24 cellular contexts compared by ENCODE assay signal in the genomic region with DNA sequence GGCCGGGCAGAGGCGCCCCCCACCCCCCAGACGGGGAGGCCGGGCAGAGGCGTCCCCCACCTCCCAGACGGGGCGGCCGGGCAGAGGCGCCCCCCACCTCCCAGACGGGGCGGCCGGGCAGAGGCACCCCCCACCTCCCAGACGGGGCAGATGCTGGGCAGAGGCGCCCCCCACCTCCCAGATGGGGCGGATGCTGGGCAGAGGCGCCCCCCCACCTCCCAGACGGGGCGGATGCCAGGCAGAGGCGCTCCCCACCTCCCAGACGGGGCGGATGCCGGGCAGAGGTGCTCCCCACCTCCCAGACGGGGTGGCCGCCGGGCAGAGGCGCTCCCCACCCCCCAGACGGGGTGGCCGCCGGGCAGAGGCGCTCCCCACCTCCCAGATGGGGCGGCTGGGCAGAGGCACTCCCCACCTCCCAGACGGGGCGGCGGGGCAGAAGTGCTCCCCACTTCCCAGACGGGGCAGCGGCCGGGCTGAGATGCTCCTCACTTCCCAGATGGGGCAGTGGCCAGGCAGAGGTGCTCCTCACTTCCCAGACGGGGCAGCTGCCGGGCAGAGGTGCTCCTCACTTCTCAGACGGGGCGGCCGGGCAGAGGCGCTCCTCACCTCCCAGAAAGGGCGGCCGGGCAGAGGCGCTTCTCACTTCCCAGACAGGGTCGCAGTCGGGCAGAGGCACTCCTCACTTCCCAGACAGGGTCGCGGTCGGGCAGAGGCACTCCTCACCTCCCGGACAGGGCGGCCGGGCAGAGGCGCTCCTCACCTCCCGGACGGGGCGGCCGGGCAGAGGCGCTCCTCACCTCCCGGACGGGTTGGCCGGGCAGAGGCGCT. TPM values are rescaled to one million over a fixed set of nuclear protein-coding genes. Genes with fewer than 3 reads are reported as not detected.
A peak's percentile ranks its signal among the peaks of the same experiment; 100 is the strongest.
DNase-seq lines count a peak whose midpoint lies in the region; ATAC-seq, FAIRE-seq and TF ChIP-seq lines count a peak whose summit lies in the region.
"Had no signal": no experiment of that assay in that cellular context is flagged by ENCODE, and none has a peak within 500 bp of the region (broad histone marks: within the 10 kb centered on the region; RNA-seq: fewer than 3 reads in every experiment).

No MANE protein-coding gene starts in this region.

- no peak for FAIRE-seq in HepG2 (lab: Jason Lieb, UNC)
- FAIRE-seq: A549, G401.6, GM12892, GM19239, H1 had no signal

- ATAC-seq in right cardiac atrium (no peak), DND-41 (ENCODE audit: insufficient read depth, low read depth) (no peak), HepG2 (no peak)
- ATAC-seq: A549, HCT116 had no signal

- H3K27me3 ChIP-seq in right cardiac atrium (ENCODE audit: control insufficient read depth, insufficient read depth), result no peaks in the 10 kb centered on the region
- H3K27me3 ChIP-seq in right atrium auricular region, result no peaks in the 10 kb centered on the region
- H3K27me3 ChIP-seq in DND-41 (ENCODE audit: insufficient read depth, low read length, poor library complexity), result no peaks in the 10 kb centered on the region
- H3K27me3 ChIP-seq in neutrophil, result no peaks in the 10 kb centered on the region
- H3K27me3 ChIP-seq in HepG2 (ENCODE audit: control insufficient read depth in 1 of 2, insufficient read depth in 2 of 2, low read length in 2 of 2), result no peaks in the 10 kb centered on the region

- no peak overlapping the region for H3K27ac ChIP-seq in right cardiac atrium (ENCODE audit: low read length)
- no peak overlapping the region for H3K27ac ChIP-seq in right atrium auricular region
- no peak overlapping the region for H3K27ac ChIP-seq in DND-41 (ENCODE audit: low read length)
- peak overlapping the region; percentile 49 for H3K27ac ChIP-seq in neutrophil
- H3K27ac ChIP-seq in HepG2 (ENCODE audit: extremely low read length, insufficient read depth, low read length), result no peak overlapping the region
- H3K27ac ChIP-seq: A549, GM23248 had no signal

- no peak overlapping the region for H3K9ac ChIP-seq in DND-41 (ENCODE audit: low read depth, low read length)
- no peak overlapping the region for H3K9ac ChIP-seq in HepG2 (ENCODE audit: insufficient read depth, low read depth, low read length)
- H3K9ac ChIP-seq: GM23248 had no signal

- TF ChIP-seq EP300 in HepG2 (IDR thresholded peaks at IDR 0.05; ENCODE audit: low read depth in 2 of 2, low read length in 2 of 2) (no peak), HepG2 (CRISPR knock-in tag; IDR thresholded peaks at IDR 0.05; ENCODE audit: borderline replicate concordance) (no peak)

- H3K4me1 ChIP-seq in right cardiac atrium (ENCODE audit: control insufficient read depth, insufficient read depth, low read length), result no peaks in the 10 kb centered on the region
- H3K4me1 ChIP-seq in right atrium auricular region, result peaks cover 0 to 9% of the 10 kb centered on the region in 2 donors
- no peaks in the 10 kb centered on the region for H3K4me1 ChIP-seq in DND-41 (ENCODE audit: insufficient read depth, low read length)
- H3K4me1 ChIP-seq in neutrophil (ENCODE audit: control insufficient read depth in 1 of 2, insufficient read depth in 1 of 2, low read depth in 1 of 2, low read length in 1 of 2), result peaks cover 19 to 24% of the 10 kb centered on the region in 2 experiments
- peaks cover 48% of the 10 kb centered on the region for H3K4me1 ChIP-seq in HepG2 (ENCODE audit: insufficient read depth, low read length)
- H3K4me1 ChIP-seq: A549 had no signal

- H3K79me2 ChIP-seq in DND-41 (ENCODE audit: insufficient read depth, low read length) (no peaks in the 10 kb centered on the region), HepG2 (ENCODE audit: insufficient read depth, low read length) (no peaks in the 10 kb centered on the region)

- TF ChIP-seq RAD21 in HepG2 (CRISPR knock-in tag; IDR thresholded peaks at IDR 0.05), result no peak

- no TSS peak for BruUV-seq in HepG2 (replicated peaks; lab: Mats Ljungman, UMichigan)

- CTCF ChIA-PET in HepG2 (lab: Yijun Ruan, JAX; ENCODE audit: low intra/inter-chr PET ratio, low total read pairs), result no interaction called here

- intact Hi-C loops in right cardiac atrium (cut with DNase I), result no loop called here
- intact Hi-C loops in HepG2 (cut with micrococcal nuclease; ENCODE audit: unreplicated experiment), result no loop called here

- no peaks in the 10 kb centered on the region for H4K20me1 ChIP-seq in DND-41 (ENCODE audit: insufficient read depth, low read length)
- no peaks in the 10 kb centered on the region for H4K20me1 ChIP-seq in HepG2 (ENCODE audit: insufficient read depth, low read length)

- H3K4me2 ChIP-seq in DND-41 (ENCODE audit: insufficient read depth, low read length) (no peak overlapping the region), HepG2 (ENCODE audit: low read depth, low read length) (no peak overlapping the region)
- H3K4me2 ChIP-seq: A549 had no signal

- no peak overlapping the region for H3K4me3 ChIP-seq in right cardiac atrium (ENCODE audit: low read length)
- no peak overlapping the region for H3K4me3 ChIP-seq in right atrium auricular region
- H3K4me3 ChIP-seq in DND-41 (ENCODE audit: low read depth in 1 of 2, low read length in 2 of 2), result no peak overlapping the region
- no peak overlapping the region for H3K4me3 ChIP-seq in neutrophil (ENCODE audit: low read depth in 1 of 2, low read length in 1 of 2)
- no peak overlapping the region for H3K4me3 ChIP-seq in HepG2 (replicated peaks in 1 of 3; ENCODE audit: insufficient read depth in 1 of 3, low read depth in 2 of 3, low read length in 3 of 3)
- H3K4me3 ChIP-seq: A549, GM23248 had no signal

- WGBS in right cardiac atrium, result 95% methylated on average over 64 of the region's 64 CpGs
- 98% methylated on average over 10 of the region's 64 CpGs for WGBS in HepG2 (ENCODE audit: low lambda C conversion rate)

- DNase-seq in right cardiac atrium (peak in 2 of 3 donors; percentile 52 to 59), right atrium auricular region (ENCODE audit: low spot score) (no peak), DND-41 (peak; percentile 4), HCEC 1CT (no peak), HepG2 (ENCODE audit: low spot score) (no peak), T1000 (lab: John Stamatoyannopoulos, UW) (no peak)
- DNase-seq: 8988T; ACHN; AML-193; C1 segment of cervical spinal cord; Calu3; CD4-positive, alpha-beta memory T cell; COR-L47; DMS53; DMS79 treated with DMSO at 0.1 percent for 48 hours; GM23248; H7 had no signal

- H2AFZ ChIP-seq in DND-41 (ENCODE audit: low read depth, low read length) (no peak overlapping the region), HepG2 (ENCODE audit: low read length) (no peak overlapping the region)
- H2AFZ ChIP-seq: GM23248 had no signal

- H3K9me3 ChIP-seq in right cardiac atrium (ENCODE audit: control insufficient read depth, low read length) (no peaks in the 10 kb centered on the region), right atrium auricular region (no peaks in the 10 kb centered on the region), DND-41 (ENCODE audit: insufficient read depth, low read length, severe bottlenecking) (peaks cover 3% of the 10 kb centered on the region), neutrophil (no peaks in the 10 kb centered on the region), HepG2 (ENCODE audit: low read length) (no peaks in the 10 kb centered on the region)

- H3K36me3 ChIP-seq in right atrium auricular region (no peaks in the 10 kb centered on the region), DND-41 (ENCODE audit: insufficient read depth, low read length) (no peaks in the 10 kb centered on the region), neutrophil (peaks cover 14% of the 10 kb centered on the region), HepG2 (replicated peaks in 1 of 2; ENCODE audit: control insufficient read depth in 1 of 2, insufficient read depth in 2 of 2, low read length in 2 of 2) (no peaks in the 10 kb centered on the region)

- in situ Hi-C loops in HepG2 (cut with HindIII; ENCODE audit: extremely low pct_ligation_motif_present, low pct_unique_long_range_greater_than_20kb), result no loop called here

- no peak for TF ChIP-seq POLR2A in HepG2 (IDR thresholded peaks at IDR 0.05; ENCODE audit: insufficient read depth in 1 of 2, low read depth in 2 of 2, low read length in 2 of 2)

- POLR2A ChIA-PET in HepG2 (lab: Yijun Ruan, JAX), result no interaction called here

- TF ChIP-seq CTCF in right atrium auricular region (IDR thresholded peaks at IDR 0.05) (no peak), DND-41 (IDR thresholded peaks at IDR 0.05; ENCODE audit: borderline replicate concordance, extremely low read depth, low read length, poor library complexity, severe bottlenecking) (no peak), neutrophil (IDR thresholded peaks at IDR 0.05) (no peak), HepG2 (CRISPR knock-in tag; IDR thresholded peaks at IDR 0.05) (no peak)

TF ChIP-seq in HepG2, 621 proteins besides CTCF, POLR2A, EP300 and RAD21 (continues in another document):
- TF ChIP-seq ZBTB3 (CRISPR knock-in tag; IDR thresholded peaks at IDR 0.05; ENCODE audit: borderline replicate concordance, low read depth) (no peak), ZNF776 (CRISPR knock-in tag; IDR thresholded peaks at IDR 0.05) (no peak), FOXM1 (CRISPR knock-in tag; IDR thresholded peaks at IDR 0.05) (no peak)

RNA-seq across cellular contexts. Expression of a gene that starts 53.6 kb away (rescaled TPM):
- total RNA-seq in right cardiac atrium (10 to 100 TPM; 14.8 to 30.4 (median 19.1) TPM), right atrium auricular region (10 to 100 TPM; 12.3 to 15.0 TPM), HepG2 (2016; rRNA removed; fragmentation: Illumina TruSeq; extraction: Trizol) (0.03 and 0.07 TPM in 2 replicates)
- polyA plus RNA-seq in right cardiac atrium (5.3 TPM), HepG2 (2011; rRNA removed) (0.03 and 0.07 TPM in 2 replicates)
- total RNA-seq in HepG2 (2016; cell fraction: cytosol; rRNA removed; fragmentation: Illumina TruSeq; extraction: Trizol; ENCODE audit: low read depth), result not detected in 2 replicates
- 0.06 TPM in 1 of 2 replicates, not detected in the other for total RNA-seq in HepG2 (2016; cell fraction: insoluble cytoplasmic fraction; rRNA removed; fragmentation: Illumina TruSeq; extraction: Trizol)
- not detected in 2 replicates for total RNA-seq in HepG2 (2016; cell fraction: membrane; rRNA removed; fragmentation: Illumina TruSeq; extraction: Trizol)
- 0.56 TPM in 1 of 2 replicates, not detected in the other for total RNA-seq in HepG2 (2016; cell fraction: nucleus; rRNA removed; fragmentation: Illumina TruSeq; extraction: Trizol)
- 0.03 and 0.06 TPM in 2 replicates for polyA plus RNA-seq in HepG2 (2011; cell fraction: cytosol; rRNA removed)
- 0.21 and 0.45 TPM in 2 replicates for polyA plus RNA-seq in HepG2 (2011; cell fraction: nucleus; rRNA removed)
- 1.4 and 2.0 TPM in 2 replicates for polyA plus RNA-seq in HepG2 (2012)
- polyA plus RNA-seq in HepG2 (2016; cell fraction: cytosol; fragmentation: Illumina TruSeq; extraction: Trizol; ENCODE audit: low read depth), result not detected in 2 replicates
- not detected in 2 replicates for polyA plus RNA-seq in HepG2 (2016; cell fraction: insoluble cytoplasmic fraction; fragmentation: Illumina TruSeq; extraction: Trizol; ENCODE audit: low read depth)
- polyA plus RNA-seq in HepG2 (2016; cell fraction: membrane; fragmentation: Illumina TruSeq; extraction: Trizol; ENCODE audit: low read depth), result not detected in 2 replicates
- polyA plus RNA-seq in HepG2 (2016; cell fraction: nucleus; fragmentation: Illumina TruSeq; extraction: Trizol; ENCODE audit: insufficient read depth, low read depth), result 0.21 TPM in 1 of 2 replicates, not detected in the other
- polyA minus RNA-seq in HepG2 (2011; rRNA and poly(A)+ RNA removed; ENCODE audit: low replicate concordance), result 0.40 TPM in 1 of 2 replicates, not detected in the other
- polyA minus RNA-seq in HepG2 (2011; cell fraction: cytosol; rRNA and poly(A)+ RNA removed), result not detected in 2 replicates
- polyA minus RNA-seq in HepG2 (2011; cell fraction: nucleus; rRNA and poly(A)+ RNA removed), result 0.25 and 0.26 TPM in 2 replicates
- total RNA-seq: GM23248 had no signal

Comparison
In these comparisons a context has a peak if more than half of its experiments do, and no peak if none do; other contexts are left out.
1. DNase-seq: peak in right cardiac atrium (2 of 3) and DND-41 (single experiment); none in right atrium auricular region (single experiment), HCEC 1CT (single experiment), HepG2 (single experiment) and T1000 (single experiment).
2. RNA of a gene that starts 53.6 kb away (total RNA-seq): 14.8 to 30.4 TPM in right cardiac atrium and 12.3 to 15.0 TPM in right atrium auricular region; 0.03 to 0.56 TPM in HepG2; every median in the first group is over 4 times any median in the second.